ENCODE assay signal across 9 cellular contexts in genomic region chr22:25057013-25057881, GRCh38.
DNase-seq lines count a peak whose midpoint lies in the region; ATAC-seq, FAIRE-seq and TF ChIP-seq lines count a peak whose summit lies in the region.
"Had no signal": no experiment of that assay in that cellular context is flagged by ENCODE, and none has a peak within 500 bp of the region (broad histone marks: within the 10 kb centered on the region; RNA-seq: fewer than 3 reads in every experiment).

No MANE protein-coding gene starts in this region.

- H3K4me3 Mint-ChIP-seq in mesothelial cell of epicardium = no peak overlapping the region
- no peak overlapping the region for H3K4me3 Mint-ChIP-seq in stimulated activated effector memory CD8-positive, alpha-beta T cell treated with anti-CD3 and anti-CD28 coated beads, Interleukin-12 subunit alpha, Interleukin-12 subunit beta, amount 100 ng/mL, for 72 hours
- H3K4me3 Mint-ChIP-seq: naive B cell had no signal

- H3K4me3 ChIP-seq in AG04450 (ENCODE audit: low read depth, low read length) = no peak overlapping the region

- no peaks in the 10 kb centered on the region for H3K27me3 Mint-ChIP-seq in mesothelial cell of epicardium (ENCODE audit: low read depth)

- H3K9me3 ChIP-seq in AG04450 (ENCODE audit: control insufficient read depth, insufficient read depth, low read length) = no peaks in the 10 kb centered on the region

- H3K27me3 ChIP-seq in AG04450 (ENCODE audit: control insufficient read depth, insufficient read depth, low read length) = no peaks in the 10 kb centered on the region

- POLR2A ChIA-PET in AG04450 (lab: Yijun Ruan, JAX) = no interaction called here

- no peak overlapping the region for H3K27ac ChIP-seq in AG04450 (ENCODE audit: low read depth, low read length)

- DNase-seq in AG04450 (ENCODE audit: low read depth, low spot score) = no peak
- DNase-seq in GM19239 (ENCODE audit: insufficient read length, low spot score) = peak; percentile 52
- peak; percentile 28 for DNase-seq in NCI-H345 treated with DMSO at 0.1 percent for 48 hours (lab: John Stamatoyannopoulos, UW; ENCODE audit: unreplicated experiment)
- DNase-seq in activated CD4-positive, alpha-beta T cell treated with anti-CD3 and anti-CD28 coated beads, Interleukin-2, amount 50 U/mL, for 4 hours = peak; percentile 62 to 71
- peak; percentile 77 for DNase-seq in dermis blood vessel endothelial cell
- DNase-seq in mesothelial cell of epicardium (ENCODE audit: low spot score in 2 of 2, unreplicated experiment in 2 of 2) = peak; percentile 51 to 87
- DNase-seq in stimulated activated effector memory CD8-positive, alpha-beta T cell treated with anti-CD3 and anti-CD28 coated beads, Interleukin-12 subunit alpha, Interleukin-12 subunit beta, amount 100 ng/mL, for 72 hours (ENCODE audit: low spot score in 2 of 2) = peak; percentile 83 to 90
- DNase-seq: naive B cell had no signal

- ATAC-seq in stimulated activated effector memory CD8-positive, alpha-beta T cell treated with anti-CD3 and anti-CD28 coated beads, Interleukin-12 subunit alpha, Interleukin-12 subunit beta, amount 100 ng/mL, for 72 hours = peak; percentile 51
- no peak for ATAC-seq in GM18517 (IDR thresholded peaks at IDR 0.05; ENCODE audit: unreplicated experiment)

- H3K4me1 Mint-ChIP-seq in mesothelial cell of epicardium = peaks cover 2% of the 10 kb centered on the region
- peaks cover 68% of the 10 kb centered on the region for H3K4me1 Mint-ChIP-seq in stimulated activated effector memory CD8-positive, alpha-beta T cell treated with anti-CD3 and anti-CD28 coated beads, Interleukin-12 subunit alpha, Interleukin-12 subunit beta, amount 100 ng/mL, for 72 hours

- no peak overlapping the region for H3K27ac Mint-ChIP-seq in mesothelial cell of epicardium
- H3K27ac Mint-ChIP-seq in stimulated activated effector memory CD8-positive, alpha-beta T cell treated with anti-CD3 and anti-CD28 coated beads, Interleukin-12 subunit alpha, Interleukin-12 subunit beta, amount 100 ng/mL, for 72 hours = peak overlapping the region; percentile 32
- H3K27ac Mint-ChIP-seq: naive B cell had no signal

- TF ChIP-seq CTCF in AG04450 (IDR thresholded peaks at IDR 0.05; ENCODE audit: low read depth, low read length) (peak; percentile 76), mesothelial cell of epicardium (IDR thresholded peaks at IDR 0.05; ENCODE audit: unreplicated experiment) (peak; percentile 77)

- CTCF ChIA-PET in AG04450 (lab: Charles Lee) = interaction anchor here (0.6 to 1.0 kb wide), 3 partner anchors 10 to 286 kb away, joined by 5 to 6 read pairs (median 5); no protein-coding TSS in a partner anchor

- H3K9me3 Mint-ChIP-seq in mesothelial cell of epicardium = no peaks in the 10 kb centered on the region
- no peaks in the 10 kb centered on the region for H3K9me3 Mint-ChIP-seq in stimulated activated effector memory CD8-positive, alpha-beta T cell treated with anti-CD3 and anti-CD28 coated beads, Interleukin-12 subunit alpha, Interleukin-12 subunit beta, amount 100 ng/mL, for 72 hours
- H3K9me3 Mint-ChIP-seq: naive B cell had no signal

- H3K36me3 Mint-ChIP-seq in mesothelial cell of epicardium = no peaks in the 10 kb centered on the region
- H3K36me3 Mint-ChIP-seq in stimulated activated effector memory CD8-positive, alpha-beta T cell treated with anti-CD3 and anti-CD28 coated beads, Interleukin-12 subunit alpha, Interleukin-12 subunit beta, amount 100 ng/mL, for 72 hours = no peaks in the 10 kb centered on the region
- H3K36me3 Mint-ChIP-seq: naive B cell had no signal

- no peak for FAIRE-seq in GM19239 (lab: Jason Lieb, UNC)
